ENCODE assay signal across 1 cellular context in genomic region chr15:67826717-67827560, GRCh38.
TF ChIP-seq lines count a peak whose summit lies in the region.

No MANE protein-coding gene starts in this region.

TF ChIP-seq in GM23338, 12 proteins besides CTCF, POLR2A, EP300 and RAD21:
- TF ChIP-seq ZNF462 (CRISPR knock-in tag; IDR thresholded peaks at IDR 0.05): no peak
- peak; percentile 93 for TF ChIP-seq EZH2 (IDR thresholded peaks at IDR 0.05; ENCODE audit: low read depth, unreplicated experiment)
TF ChIP-seq in GM23338: peak in this region for 1.
